2 cellular contexts compared by ENCODE assay signal in the genomic region with DNA sequence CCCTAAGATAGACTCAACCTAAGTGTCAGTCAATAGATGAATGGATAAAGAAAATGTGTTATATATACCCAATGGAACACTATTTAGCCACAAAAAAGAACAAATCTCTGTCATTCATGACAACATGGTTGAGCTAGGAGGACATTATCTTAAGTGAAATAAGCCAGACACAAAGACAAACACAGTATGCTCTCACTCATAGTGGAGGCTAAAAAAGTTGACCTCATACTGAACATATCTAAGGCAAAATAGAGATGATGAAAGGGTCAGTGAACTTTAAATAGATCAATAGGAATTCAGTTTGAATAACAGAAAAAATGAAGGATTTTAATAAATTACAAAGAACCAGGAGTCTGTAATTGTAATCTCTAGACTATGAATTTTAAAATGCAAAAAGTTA.
TF ChIP-seq lines count a peak whose summit lies in the region.

No MANE protein-coding gene starts in this region.

TF ChIP-seq in liver, 16 proteins besides CTCF, POLR2A, EP300 and RAD21 (continued from another document):
- TF ChIP-seq ZBTB33 (IDR thresholded peaks at IDR 0.05), result no peak
- no peak for TF ChIP-seq GABPA (IDR thresholded peaks at IDR 0.05 in 1 of 2, conservative IDR thresholded peaks at IDR 0.05 in 1 of 2)

TF ChIP-seq in HepG2, 621 proteins besides CTCF, POLR2A, EP300 and RAD21 (continued from another document):
- TF ChIP-seq ATF4 (CRISPR knock-in tag; IDR thresholded peaks at IDR 0.05) (no peak), DR1 (CRISPR knock-in tag; IDR thresholded peaks at IDR 0.05) (no peak)
